1 cellular context compared by ENCODE assay signal in the genomic region with DNA sequence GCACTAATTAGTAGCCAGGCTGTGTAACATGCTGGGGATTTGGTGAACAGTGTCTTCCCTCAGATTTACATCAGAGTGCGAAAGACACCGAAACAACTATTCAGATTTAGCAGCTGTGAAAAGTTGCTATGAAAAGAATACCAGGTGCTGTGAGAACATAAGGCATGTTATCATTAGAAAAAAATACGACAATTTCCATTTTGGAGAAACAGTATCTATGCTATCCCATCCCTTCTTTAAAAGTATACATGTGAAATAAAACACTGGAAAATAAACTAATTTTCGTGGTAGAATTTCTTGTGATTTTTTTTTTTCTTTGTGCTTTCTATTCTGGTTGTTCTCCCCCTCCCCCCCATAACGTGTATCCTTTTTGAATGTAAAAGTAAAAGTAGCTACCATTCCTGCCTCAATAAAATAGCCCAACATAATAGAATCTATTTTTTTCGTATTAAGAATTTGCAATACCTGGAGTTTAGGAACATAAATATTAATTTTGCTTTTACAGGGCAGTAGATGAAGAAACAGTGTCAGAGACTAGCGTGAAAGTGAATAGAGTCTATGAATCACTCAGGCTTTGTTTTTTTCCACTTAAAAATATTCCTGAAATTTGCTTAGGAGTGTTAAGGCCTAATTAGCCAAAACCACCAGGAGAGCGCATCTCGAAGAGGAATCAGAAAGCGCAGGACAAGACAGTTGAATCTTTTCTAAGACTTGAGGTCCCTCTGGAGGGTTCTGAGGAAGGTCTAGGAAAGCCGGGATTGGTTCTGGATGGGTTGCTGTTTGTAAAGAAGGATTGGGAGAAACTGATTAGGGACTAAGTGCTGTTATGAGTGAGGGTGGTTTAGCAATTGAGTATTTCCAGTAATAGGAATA.
TF ChIP-seq lines count a peak whose summit lies in the region.

No MANE protein-coding gene starts in this region.

TF ChIP-seq in WTC11, 78 proteins besides CTCF, POLR2A, EP300 and RAD21 (continued from another document):
- TF ChIP-seq, protein P1, sequence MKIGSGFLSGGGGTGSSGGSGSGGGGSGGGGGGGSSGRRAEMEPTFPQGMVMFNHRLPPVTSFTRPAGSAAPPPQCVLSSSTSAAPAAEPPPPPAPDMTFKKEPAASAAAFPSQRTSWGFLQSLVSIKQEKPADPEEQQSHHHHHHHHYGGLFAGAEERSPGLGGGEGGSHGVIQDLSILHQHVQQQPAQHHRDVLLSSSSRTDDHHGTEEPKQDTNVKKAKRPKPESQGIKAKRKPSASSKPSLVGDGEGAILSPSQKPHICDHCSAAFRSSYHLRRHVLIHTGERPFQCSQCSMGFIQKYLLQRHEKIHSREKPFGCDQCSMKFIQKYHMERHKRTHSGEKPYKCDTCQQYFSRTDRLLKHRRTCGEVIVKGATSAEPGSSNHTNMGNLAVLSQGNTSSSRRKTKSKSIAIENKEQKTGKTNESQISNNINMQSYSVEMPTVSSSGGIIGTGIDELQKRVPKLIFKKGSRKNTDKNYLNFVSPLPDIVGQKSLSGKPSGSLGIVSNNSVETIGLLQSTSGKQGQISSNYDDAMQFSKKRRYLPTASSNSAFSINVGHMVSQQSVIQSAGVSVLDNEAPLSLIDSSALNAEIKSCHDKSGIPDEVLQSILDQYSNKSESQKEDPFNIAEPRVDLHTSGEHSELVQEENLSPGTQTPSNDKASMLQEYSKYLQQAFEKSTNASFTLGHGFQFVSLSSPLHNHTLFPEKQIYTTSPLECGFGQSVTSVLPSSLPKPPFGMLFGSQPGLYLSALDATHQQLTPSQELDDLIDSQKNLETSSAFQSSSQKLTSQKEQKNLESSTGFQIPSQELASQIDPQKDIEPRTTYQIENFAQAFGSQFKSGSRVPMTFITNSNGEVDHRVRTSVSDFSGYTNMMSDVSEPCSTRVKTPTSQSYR (CRISPR knock-in tag; IDR thresholded peaks at IDR 0.05), result no peak
- TF ChIP-seq OVOL2 (CRISPR knock-in tag; IDR thresholded peaks at IDR 0.05; ENCODE audit: borderline replicate concordance) (no peak), NR1H2 (CRISPR knock-in tag; IDR thresholded peaks at IDR 0.05) (no peak), ZNF416 (CRISPR knock-in tag; IDR thresholded peaks at IDR 0.05) (no peak)
